17 cellular contexts compared by ENCODE assay signal in the genomic region with DNA sequence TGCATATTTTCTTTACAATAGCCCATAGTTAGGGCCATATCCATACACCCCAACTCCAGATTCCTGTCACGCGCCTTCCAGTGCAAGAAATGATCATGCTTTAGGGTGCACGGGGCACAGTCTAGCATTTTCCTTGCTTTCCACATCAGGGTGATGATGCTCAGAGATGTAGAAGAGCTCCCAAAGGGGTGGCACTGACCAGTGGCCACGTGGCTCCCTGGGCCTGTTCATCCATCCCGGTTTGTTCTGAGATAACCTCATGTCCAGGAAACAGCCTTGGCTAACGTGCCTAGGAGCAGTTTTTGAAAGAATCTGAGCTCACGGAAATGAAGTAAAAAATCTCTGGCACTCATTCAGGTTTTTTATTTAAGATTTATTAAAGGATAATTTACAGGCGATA.
"Had no signal": no experiment of that assay in that cellular context is flagged by ENCODE, and none has a peak within 500 bp of the region (broad histone marks: within the 10 kb centered on the region; RNA-seq: fewer than 3 reads in every experiment).

No MANE protein-coding gene starts in this region.

- H3K4me3 ChIP-seq: breast epithelium, gastrocnemius medialis, heart left ventricle, left lung, skin epidermis had no signal

- H3K9me3 ChIP-seq: gastrocnemius medialis had no signal

- ATAC-seq: activated CD4-positive, CD25-positive, alpha-beta regulatory T cell treated with anti-CD3 and anti-CD28 coated beads, Interleukin-2, amount 50 U/mL, for 24 hours; activated naive CD8-positive, alpha-beta T cell treated with anti-CD3 and anti-CD28 coated beads, Interleukin-2, amount 50 U/mL, for 24 hours; activated T-cell treated with anti-CD3 and anti-CD28 coated beads, Interleukin-2, amount 50 U/mL, for 4 hours; gastrocnemius medialis; heart left ventricle; left lung; naive thymus-derived CD4-positive, alpha-beta T cell; stimulated activated naive CD8-positive, alpha-beta T cell treated with anti-CD3 and anti-CD28 coated beads, Interleukin-15, Interleukin-2, amounts not matched to agents 100 U/mL and 50 U/mL, for 24 hours had no signal

- H3K27me3 ChIP-seq: breast epithelium, gastrocnemius medialis, heart left ventricle, left lung had no signal

- H3K36me3 ChIP-seq: breast epithelium, gastrocnemius medialis, heart left ventricle, left lung had no signal

- DNase-seq: activated CD4-positive, alpha-beta T cell treated with anti-CD3 and anti-CD28 coated beads, Interleukin-2, amount 10 ng/mL, durations not matched to agents 7 days and 5 days; activated CD8-positive, alpha-beta memory T cell treated with anti-CD3 and anti-CD28 coated beads, Interleukin-2, amount 50 U/mL, for 4 hours; activated effector memory CD4-positive, alpha-beta T cell treated with Interleukin-2 at 50 U/mL for 16 hours; activated naive CD4-positive, alpha-beta T cell treated with anti-CD3 and anti-CD28 coated beads, Interleukin-2, amount 10 ng/mL, durations not matched to agents 7 days and 5 days; activated naive CD8-positive, alpha-beta T cell treated with anti-CD3 and anti-CD28 coated beads, Interleukin-2, amount 50 U/mL, for 24 hours; activated T-cell treated with anti-CD3 and anti-CD28 coated beads, Interleukin-2, amount 50 U/mL, for 4 hours; effector CD4-positive, alpha-beta T cell; gastrocnemius medialis; heart left ventricle; left lung; mammary epithelial cell; naive thymus-derived CD4-positive, alpha-beta T cell; stimulated activated naive CD8-positive, alpha-beta T cell treated with anti-CD3 and anti-CD28 coated beads, Interleukin-15, Interleukin-2, amounts not matched to agents 100 U/mL and 50 U/mL, for 24 hours; substantia nigra had no signal

- H3K27ac ChIP-seq: gastrocnemius medialis, left lung, skin epidermis had no signal

- H3K4me1 ChIP-seq: breast epithelium, gastrocnemius medialis, left lung had no signal
